Comparison of ENCODE assay signal across 11 cellular contexts in genomic region chr12:119177724-119178380, GRCh38. TPM values are rescaled to one million over a fixed set of nuclear protein-coding genes. Genes with fewer than 3 reads are reported as not detected.
A peak's percentile ranks its signal among the peaks of the same experiment; 100 is the strongest.
DNase-seq lines count a peak whose midpoint lies in the region; ATAC-seq and TF ChIP-seq lines count a peak whose summit lies in the region.
"Had no signal": no experiment of that assay in that cellular context is flagged by ENCODE, and none has a peak within 500 bp of the region (broad histone marks: within the 10 kb centered on the region; RNA-seq: fewer than 3 reads in every experiment).

No MANE protein-coding gene starts in this region.

- H3K23ac ChIP-seq in H9 (ENCODE audit: insufficient read length, low read depth, low read length) (no peak overlapping the region), mesenchymal stem cell (ENCODE audit: low read length in 2 of 2) (no peak overlapping the region)

- no peak for TF ChIP-seq CTCF in H9 (conservative IDR thresholded peaks at IDR 0.05)

- no peaks in the 10 kb centered on the region for H4K20me1 ChIP-seq in H9 (ENCODE audit: control insufficient read depth, insufficient read depth, insufficient read length)

- H3K4me2 ChIP-seq in H9 (ENCODE audit: insufficient read depth, insufficient read length, low read length) (peak overlapping the region; percentile 52), mesenchymal stem cell (ENCODE audit: low read length, poor library complexity, severe bottlenecking) (no peak overlapping the region)

- H3K79me1 ChIP-seq in H9 (ENCODE audit: insufficient read depth, low read depth, low read length, poor library complexity, severe bottlenecking), result no peaks in the 10 kb centered on the region
- peaks cover 8% of the 10 kb centered on the region for H3K79me1 ChIP-seq in mesenchymal stem cell (replicated peaks; ENCODE audit: low read length, poor library complexity, severe bottlenecking)

- H2AK5ac ChIP-seq in H9 (ENCODE audit: insufficient read length, low read length), result no peak overlapping the region
- no peak overlapping the region for H2AK5ac ChIP-seq in mesenchymal stem cell (ENCODE audit: low read length, severe bottlenecking)

- peaks cover 6% of the 10 kb centered on the region for H3K23me2 ChIP-seq in H9 (ENCODE audit: insufficient read length, low read depth, low read length, poor library complexity, severe bottlenecking)

- no peak overlapping the region for H3K27ac ChIP-seq in H9 (ENCODE audit: insufficient read length, low read depth, low read length)
- H3K27ac ChIP-seq in caudate nucleus (ENCODE audit: low read depth, low read length), result peak overlapping the region; percentile 64
- peak overlapping the region; percentile 46 for H3K27ac ChIP-seq in mesenchymal stem cell (ENCODE audit: low read length, poor library complexity, severe bottlenecking)
- peak overlapping the region; percentile 99 for H3K27ac ChIP-seq in stomach smooth muscle (ENCODE audit: low read length)

- no peak overlapping the region for H2BK15ac ChIP-seq in H9 (ENCODE audit: low read depth, low read length)
- H2BK15ac ChIP-seq in mesenchymal stem cell (ENCODE audit: low read depth, poor library complexity, severe bottlenecking), result no peak overlapping the region

- no peaks in the 10 kb centered on the region for H3K27me3 ChIP-seq in H9 (ENCODE audit: insufficient read depth, low read length)
- peaks cover 0 to 5% of the 10 kb centered on the region in 2 experiments for H3K27me3 ChIP-seq in mesenchymal stem cell (ENCODE audit: control insufficient read depth in 1 of 2, insufficient read depth in 1 of 2, low read length in 2 of 2)
- H3K27me3 ChIP-seq in stomach smooth muscle (ENCODE audit: control insufficient read depth in 1 of 2, insufficient read depth in 2 of 2, low read length in 2 of 2), result no peaks in the 10 kb centered on the region
- no peaks in the 10 kb centered on the region for H3K27me3 ChIP-seq in MG63
- H3K27me3 ChIP-seq: BE2C had no signal

- ATAC-seq in HG03460 (IDR thresholded peaks at IDR 0.05; ENCODE audit: unreplicated experiment), result no peak

- H2BK12ac ChIP-seq in H9 (ENCODE audit: insufficient read length, low read depth, low read length) (no peak overlapping the region), mesenchymal stem cell (ENCODE audit: low read length in 2 of 2) (peak overlapping the region in 1 of 2 experiments; percentile 64)

- H3K9me3 ChIP-seq in H9 (ENCODE audit: control insufficient read depth, low read depth, low read length) (no peaks in the 10 kb centered on the region), mesenchymal stem cell (ENCODE audit: control insufficient read depth, low read length) (no peaks in the 10 kb centered on the region), stomach smooth muscle (ENCODE audit: control insufficient read depth in 2 of 2, low read length in 2 of 2) (no peaks in the 10 kb centered on the region), MG63 (no peaks in the 10 kb centered on the region)
- H3K9me3 ChIP-seq: BE2C had no signal

- no peak overlapping the region for H2BK5ac ChIP-seq in H9 (ENCODE audit: insufficient read length, low read length)
- H2BK5ac ChIP-seq in mesenchymal stem cell (ENCODE audit: low read depth, low read length, poor library complexity, severe bottlenecking), result no peak overlapping the region

- H3K27ac Mint-ChIP-seq in H9, result 0 out of 7 replicates have a peak overlapping the region, but pooled peaks of 1 of the 3 experiments have one; percentile 19
- H3K27ac Mint-ChIP-seq: activated T-helper 1 cell treated with anti-CD3 and anti-CD28 coated beads, Interleukin-12 subunit alpha, Interleukin-12 subunit beta, Interleukin-2, Interleukin-4 antibody, amounts not matched to agents 30 ng/mL and 10 ng/mL and 1 ng/mL, durations not matched to agents 14 hours and 24 hours and 36 hours; T-helper 2 cell treated with Interferon-gamma antibody and Interleukin-4, amounts not matched to agents 5 μg/mL and 100 μg/mL, for 36 hours had no signal

- no peaks in the 10 kb centered on the region for H3K36me3 Mint-ChIP-seq in H9 (ENCODE audit: insufficient read depth in 1 of 3, low read depth in 3 of 3)

- no peaks in the 10 kb centered on the region for H3K79me2 ChIP-seq in H9 (ENCODE audit: insufficient read depth, low read length)

- H3K18ac ChIP-seq in H9 (ENCODE audit: insufficient read length, low read depth, low read length) (no peak overlapping the region), mesenchymal stem cell (ENCODE audit: low read depth in 1 of 2, low read length in 2 of 2) (no peak overlapping the region)

- H3K9me3 Mint-ChIP-seq in H9, result no peaks in the 10 kb centered on the region
- H3K9me3 Mint-ChIP-seq: activated T-helper 1 cell treated with anti-CD3 and anti-CD28 coated beads, Interleukin-12 subunit alpha, Interleukin-12 subunit beta, Interleukin-2, Interleukin-4 antibody, amounts not matched to agents 30 ng/mL and 10 ng/mL and 1 ng/mL, durations not matched to agents 14 hours and 24 hours and 36 hours; T-helper 2 cell treated with Interferon-gamma antibody and Interleukin-4, amounts not matched to agents 5 μg/mL and 100 μg/mL, for 36 hours had no signal

- H3K36me3 ChIP-seq in mesenchymal stem cell (ENCODE audit: control insufficient read depth in 1 of 2, insufficient read depth in 2 of 2, low read depth in 1 of 2, low read length in 2 of 2) (peaks cover 2 to 3% of the 10 kb centered on the region in 2 experiments), stomach smooth muscle (ENCODE audit: control insufficient read depth in 2 of 2, insufficient read depth in 2 of 2, low read length in 2 of 2) (no peaks in the 10 kb centered on the region), MG63 (peaks cover 23% of the 10 kb centered on the region)
- H3K36me3 ChIP-seq: BE2C had no signal

- DNase-seq in H9 (peak; percentile 52), caudate nucleus (lab: John Stamatoyannopoulos, UW) (no peak), mesenchymal stem cell (no peak), MG63 (no peak)
- no peak for DNase-seq in activated CD4-positive, CD25-positive, alpha-beta regulatory T cell treated with anti-CD3 and anti-CD28 coated beads, Interleukin-2, amount 50 U/mL, for 72 hours
- no peak for DNase-seq in central memory CD4-positive, alpha-beta T cell

- H2BK20ac ChIP-seq in H9 (ENCODE audit: low read depth, low read length, poor library complexity, severe bottlenecking), result no peak overlapping the region

- H3K4me3 Mint-ChIP-seq in H9, result no peak overlapping the region; a peak in 1 of 5 replicates
- H3K4me3 Mint-ChIP-seq: activated T-helper 1 cell treated with anti-CD3 and anti-CD28 coated beads, Interleukin-12 subunit alpha, Interleukin-12 subunit beta, Interleukin-2, Interleukin-4 antibody, amounts not matched to agents 30 ng/mL and 10 ng/mL and 1 ng/mL, durations not matched to agents 14 hours and 24 hours and 36 hours; T-helper 2 cell treated with Interferon-gamma antibody and Interleukin-4, amounts not matched to agents 5 μg/mL and 100 μg/mL, for 36 hours had no signal

- H2BK120ac ChIP-seq in H9 (ENCODE audit: low read depth, low read length, poor library complexity, severe bottlenecking), result no peak overlapping the region
- H2BK120ac ChIP-seq in mesenchymal stem cell (ENCODE audit: low read depth, low read length), result no peak overlapping the region

- H2AFZ ChIP-seq in H9 (ENCODE audit: low read length) (no peak overlapping the region), mesenchymal stem cell (ENCODE audit: low read depth, low read length) (no peak overlapping the region)

- H3K9ac ChIP-seq in H9 (ENCODE audit: extremely low read depth, insufficient read length, low read length) (no peak overlapping the region), mesenchymal stem cell (ENCODE audit: low read length) (peak overlapping the region; percentile 53), stomach smooth muscle (ENCODE audit: low read length in 2 of 2) (no peak overlapping the region)

- no peak overlapping the region for H3K56ac ChIP-seq in H9 (ENCODE audit: insufficient read length, low read depth, low read length)

- peaks cover 52 to 62% of the 10 kb centered on the region in 2 experiments for H3K4me1 Mint-ChIP-seq in H9

- H3T11ph ChIP-seq in H9 (ENCODE audit: low read length), result no peak overlapping the region

- H3K14ac ChIP-seq in H9 (ENCODE audit: insufficient read depth, low read length), result no peak overlapping the region
- H3K14ac ChIP-seq in mesenchymal stem cell (ENCODE audit: low read length in 2 of 2), result no peak overlapping the region

- H4K91ac ChIP-seq in H9 (ENCODE audit: insufficient read length, low read depth, low read length) (no peak overlapping the region), mesenchymal stem cell (ENCODE audit: low read length) (no peak overlapping the region)

- H3K4me3 ChIP-seq in mesenchymal stem cell (ENCODE audit: insufficient read depth in 1 of 2, low read depth in 1 of 2, low read length in 2 of 2), result peak overlapping the region in 1 of 2 experiments; percentile 88
- no peak overlapping the region for H3K4me3 ChIP-seq in stomach smooth muscle (ENCODE audit: low read length in 2 of 2)
- H3K4me3 ChIP-seq in MG63, result no peak overlapping the region

- H4K8ac ChIP-seq in H9 (replicated peaks; ENCODE audit: insufficient read length, low read depth, low read length), result no peak overlapping the region
- no peak overlapping the region for H4K8ac ChIP-seq in mesenchymal stem cell (ENCODE audit: low read length)

- H3K4me1 ChIP-seq in H9 (ENCODE audit: insufficient read depth, low read length), result peaks cover 3% of the 10 kb centered on the region; the same call in 1 of the 2 replicates
- peaks cover 32% of the 10 kb centered on the region for H3K4me1 ChIP-seq in mesenchymal stem cell (ENCODE audit: control insufficient read depth, insufficient read depth, low read depth, low read length)
- peaks cover 20% of the 10 kb centered on the region for H3K4me1 ChIP-seq in stomach smooth muscle (ENCODE audit: control insufficient read depth, insufficient read depth, low read length)
- H3K4me1 ChIP-seq: BE2C had no signal

- no peak overlapping the region for H3K4ac ChIP-seq in H9 (ENCODE audit: low read depth, low read length)
- peak overlapping the region in 1 of 2 experiments; percentile 66 for H3K4ac ChIP-seq in mesenchymal stem cell (ENCODE audit: low read depth in 1 of 2, low read length in 2 of 2)

- no peak overlapping the region for H4K5ac ChIP-seq in H9 (ENCODE audit: insufficient read length, low read depth, low read length)

- WGBS in H9 (ENCODE audit: extremely low coverage, insufficient read length, low lambda C conversion rate), result no CpG with 5 or more reads among the region's 15 CpGs
- WGBS in mesenchymal stem cell, result 86% methylated on average over 15 of the region's 15 CpGs

- peaks cover 5% of the 10 kb centered on the region for H3K27me3 Mint-ChIP-seq in H9 (ENCODE audit: low read depth)

RNA-seq across cellular contexts. Expression of gene HSPB8, which starts 0.9 kb away (rescaled TPM):
- total RNA-seq in H9 (2021), result 3.0 and 3.2 TPM in 2 replicates
- 32.2 TPM for polyA plus RNA-seq in mesenchymal stem cell (2013, experiment 1 of 2)
- 32.7 TPM for polyA plus RNA-seq in mesenchymal stem cell (2013, experiment 2 of 2)
- 18.2 and 22.3 TPM in 2 replicates for total RNA-seq in MG63 (2014; rRNA removed; shearing (Covaris generic); ENCODE audit: low replicate concordance)
- total RNA-seq: activated T-helper 1 cell treated with anti-CD3 and anti-CD28 coated beads, Interleukin-12 subunit alpha, Interleukin-12 subunit beta, Interleukin-2, Interleukin-4 antibody, amounts not matched to agents 30 ng/mL and 10 ng/mL and 1 ng/mL, durations not matched to agents 14 hours and 24 hours and 36 hours had no signal
